In the genomic region with DNA sequence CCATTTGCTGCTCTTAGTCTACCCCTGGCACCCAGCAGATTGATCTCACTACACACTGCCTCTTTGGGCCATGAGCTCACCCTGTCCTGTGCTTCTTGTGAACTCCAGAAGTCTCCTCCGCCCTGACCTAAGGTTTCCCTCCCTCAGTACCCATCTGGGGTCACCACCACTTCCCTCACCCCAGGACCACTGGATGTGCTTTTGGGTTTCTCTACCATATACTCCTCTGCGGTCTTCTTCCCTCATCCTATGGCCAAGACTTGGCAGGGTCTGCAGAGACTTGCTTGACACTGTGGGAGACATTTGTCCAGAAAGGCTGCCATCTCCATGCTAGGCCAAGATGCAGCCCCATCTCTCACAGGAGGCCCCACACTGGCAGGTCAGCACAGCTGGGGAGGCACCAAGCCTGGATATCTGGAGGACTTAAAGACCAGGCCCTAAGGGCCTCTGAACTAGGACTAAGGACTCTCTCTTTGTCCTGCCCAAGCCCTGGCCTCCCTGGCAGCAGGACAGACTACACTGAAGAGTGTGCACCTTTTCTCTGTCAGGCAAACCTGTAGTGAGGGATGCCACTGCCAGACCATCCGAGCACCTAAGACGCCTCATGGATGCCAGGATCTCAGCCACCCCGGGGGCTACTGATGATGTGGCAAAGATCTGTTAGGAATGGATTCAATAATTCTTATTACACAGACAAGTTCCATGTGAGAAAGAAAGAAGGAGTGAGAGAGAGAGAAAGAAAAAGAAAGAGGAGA, we compare ENCODE assay signal across 23 cellular contexts.
A peak's percentile ranks its signal among the peaks of the same experiment; 100 is the strongest.
DNase-seq lines count a peak whose midpoint lies in the region; ATAC-seq and TF ChIP-seq lines count a peak whose summit lies in the region.
"Had no signal": no experiment of that assay in that cellular context is flagged by ENCODE, and none has a peak within 500 bp of the region (broad histone marks: within the 10 kb centered on the region; RNA-seq: fewer than 3 reads in every experiment).

No MANE protein-coding gene starts in this region.

- H3K27ac Mint-ChIP-seq in activated CD8-positive, alpha-beta memory T cell treated with anti-CD3 and anti-CD28 coated beads, Interleukin-2, amount 10 ng/mL, durations not matched to agents 7 days and 5 days, result no peak overlapping the region
- peak overlapping the region; percentile 27 for H3K27ac Mint-ChIP-seq in CD8-positive, alpha-beta T cell
- H3K27ac Mint-ChIP-seq: CD14-positive monocyte, GM23338, HFFc6, IgD-negative memory B cell had no signal

- no peaks in the 10 kb centered on the region for H3K4me1 ChIP-seq in CD8-positive, alpha-beta T cell (ENCODE audit: insufficient read depth, low read length)
- H3K4me1 ChIP-seq in esophagus muscularis mucosa, result no peaks in the 10 kb centered on the region
- H3K4me1 ChIP-seq: BLaER1 had no signal

- peak; percentile 30 for DNase-seq in activated CD8-positive, alpha-beta memory T cell treated with anti-CD3 and anti-CD28 coated beads, Interleukin-2, amount 50 U/mL, for 48 hours
- DNase-seq in activated CD8-positive, alpha-beta memory T cell treated with anti-CD3 and anti-CD28 coated beads, Interleukin-2, amount 10 ng/mL, durations not matched to agents 7 days and 5 days, result no peak
- no peak for DNase-seq in CD8-positive, alpha-beta T cell
- DNase-seq in esophagus muscularis mucosa (ENCODE audit: extremely low spot score) (peak; percentile 75), posterior vena cava (ENCODE audit: low spot score) (peak; percentile 47), islet precursor cell (no peak)
- DNase-seq: 8988T; CD8-positive, alpha-beta memory T cell; COR-L47; DMS 273 treated with DMSO at 0.1 percent for 48 hours; DMS53; DND-41; EL; HFFc6 had no signal

- H3K9me3 ChIP-seq in CD8-positive, alpha-beta T cell (ENCODE audit: low read length), result no peaks in the 10 kb centered on the region
- H3K9me3 ChIP-seq in esophagus muscularis mucosa, result no peaks in the 10 kb centered on the region
- H3K9me3 ChIP-seq: BLaER1 had no signal

- H3K27me3 ChIP-seq in CD8-positive, alpha-beta T cell (ENCODE audit: insufficient read depth, low read length), result no peaks in the 10 kb centered on the region
- peaks cover 0 to 44% (median 0%) of the 10 kb centered on the region in 4 donors for H3K27me3 ChIP-seq in esophagus muscularis mucosa
- H3K27me3 ChIP-seq: BLaER1 had no signal

- no peak for TF ChIP-seq EP300 in esophagus muscularis mucosa (IDR thresholded peaks at IDR 0.05)

- TF ChIP-seq POLR2A in esophagus muscularis mucosa (IDR thresholded peaks at IDR 0.05; ENCODE audit: low read depth), result no peak

- intact Hi-C loops in CD8-positive, alpha-beta T cell (cut with DNase I, micrococcal nuclease), result no loop called here
- intact Hi-C loops in esophagus muscularis mucosa (cut with DNase I) (no loop called here), posterior vena cava (cut with DNase I) (no loop called here)

- H3K4me3 ChIP-seq in CD8-positive, alpha-beta T cell (ENCODE audit: low read depth, low read length), result no peak overlapping the region
- no peak overlapping the region for H3K4me3 ChIP-seq in esophagus muscularis mucosa
- H3K4me3 ChIP-seq: BLaER1, GM12878, GM23338 had no signal

- CTCF ChIA-PET in activated CD8-positive, alpha-beta memory T cell treated with anti-CD3 and anti-CD28 coated beads, Interleukin-2, amount 10 ng/mL, durations not matched to agents 7 days and 5 days (lab: Charles Lee), result interaction anchor here (1.1 kb wide), 1 partner anchor 14 kb away, joined by 3 read pairs; no protein-coding TSS in a partner anchor
- CTCF ChIA-PET in CD8-positive, alpha-beta T cell (lab: Charles Lee), result interaction anchor here (0.5 to 1.4 kb wide), 2 partner anchors 14 to 22 kb away, joined by 4 read pairs; no protein-coding TSS in a partner anchor

- TF ChIP-seq CTCF in CD8-positive, alpha-beta T cell (IDR thresholded peaks at IDR 0.05), result no peak
- no peak for TF ChIP-seq CTCF in esophagus muscularis mucosa (IDR thresholded peaks at IDR 0.05)

- H3K36me3 ChIP-seq in CD8-positive, alpha-beta T cell (ENCODE audit: insufficient read depth, low read length), result no peaks in the 10 kb centered on the region
- no peaks in the 10 kb centered on the region for H3K36me3 ChIP-seq in esophagus muscularis mucosa
- H3K36me3 ChIP-seq: BLaER1 had no signal

- POLR2A ChIA-PET in CD8-positive, alpha-beta T cell (lab: Charles Lee), result no interaction called here

- no peaks in the 10 kb centered on the region for H3K36me3 Mint-ChIP-seq in activated CD8-positive, alpha-beta memory T cell treated with anti-CD3 and anti-CD28 coated beads, Interleukin-2, amount 10 ng/mL, durations not matched to agents 7 days and 5 days
- H3K36me3 Mint-ChIP-seq in CD8-positive, alpha-beta T cell, result no peaks in the 10 kb centered on the region
- H3K36me3 Mint-ChIP-seq: CD14-positive monocyte; CD8-positive, alpha-beta memory T cell had no signal

- ATAC-seq in activated CD8-positive, alpha-beta memory T cell treated with anti-CD3 and anti-CD28 coated beads, Interleukin-2, amount 10 ng/mL, durations not matched to agents 7 days and 5 days, result no peak
- no peak for ATAC-seq in CD8-positive, alpha-beta T cell
- ATAC-seq in HG02840 (IDR thresholded peaks at IDR 0.05; ENCODE audit: low FRiP score, unreplicated experiment) (no peak), GM21786 (IDR thresholded peaks at IDR 0.05; ENCODE audit: unreplicated experiment) (no peak)
- ATAC-seq: GM12878, GM23338, HCT116, HepG2 had no signal

- no peak overlapping the region for H3K27ac ChIP-seq in CD8-positive, alpha-beta T cell (ENCODE audit: low read depth, low read length)
- no peak overlapping the region for H3K27ac ChIP-seq in esophagus muscularis mucosa (replicated peaks in 1 of 4)
- H3K27ac ChIP-seq: BLaER1 had no signal

- peaks cover 28% of the 10 kb centered on the region for H3K27me3 Mint-ChIP-seq in activated CD8-positive, alpha-beta memory T cell treated with anti-CD3 and anti-CD28 coated beads, Interleukin-2, amount 10 ng/mL, durations not matched to agents 7 days and 5 days
- H3K27me3 Mint-ChIP-seq in CD8-positive, alpha-beta T cell (ENCODE audit: low read depth), result peaks cover 15% of the 10 kb centered on the region

- no peaks in the 10 kb centered on the region for H3K9me3 Mint-ChIP-seq in activated CD8-positive, alpha-beta memory T cell treated with anti-CD3 and anti-CD28 coated beads, Interleukin-2, amount 10 ng/mL, durations not matched to agents 7 days and 5 days (ENCODE audit: low read depth)
- no peaks in the 10 kb centered on the region for H3K9me3 Mint-ChIP-seq in CD8-positive, alpha-beta T cell
- H3K9me3 Mint-ChIP-seq: HFFc6, IgD-negative memory B cell had no signal

- no peak overlapping the region for H3K4me3 Mint-ChIP-seq in activated CD8-positive, alpha-beta memory T cell treated with anti-CD3 and anti-CD28 coated beads, Interleukin-2, amount 10 ng/mL, durations not matched to agents 7 days and 5 days
- H3K4me3 Mint-ChIP-seq in CD8-positive, alpha-beta T cell, result no peak overlapping the region
- H3K4me3 Mint-ChIP-seq: CD14-positive monocyte; CD8-positive, alpha-beta memory T cell; GM23338; HFFc6; IgD-negative memory B cell had no signal

- H3K4me1 Mint-ChIP-seq in activated CD8-positive, alpha-beta memory T cell treated with anti-CD3 and anti-CD28 coated beads, Interleukin-2, amount 10 ng/mL, durations not matched to agents 7 days and 5 days, result no peaks in the 10 kb centered on the region
- H3K4me1 Mint-ChIP-seq in CD8-positive, alpha-beta T cell (ENCODE audit: low read depth), result no peaks in the 10 kb centered on the region
- H3K4me1 Mint-ChIP-seq: CD14-positive monocyte; CD8-positive, alpha-beta memory T cell; IgD-negative memory B cell had no signal

- WGBS in esophagus muscularis mucosa, result 95% methylated on average over 5 of the region's 5 CpGs

Comparison
In these comparisons a context has a peak if more than half of its experiments do, and no peak if none do; other contexts are left out.
1. DNase-seq: peak in activated CD8-positive, alpha-beta memory T cell treated with anti-CD3 and anti-CD28 coated beads, Interleukin-2, amount 50 U/mL, for 48 hours (single experiment), esophagus muscularis mucosa (single experiment) and posterior vena cava (single experiment); none in activated CD8-positive, alpha-beta memory T cell treated with anti-CD3 and anti-CD28 coated beads, Interleukin-2, amount 10 ng/mL, durations not matched to agents 7 days and 5 days (single experiment), CD8-positive, alpha-beta T cell (0 of 7) and islet precursor cell (single experiment).